13 cellular contexts compared by ENCODE assay signal in the genomic region with DNA sequence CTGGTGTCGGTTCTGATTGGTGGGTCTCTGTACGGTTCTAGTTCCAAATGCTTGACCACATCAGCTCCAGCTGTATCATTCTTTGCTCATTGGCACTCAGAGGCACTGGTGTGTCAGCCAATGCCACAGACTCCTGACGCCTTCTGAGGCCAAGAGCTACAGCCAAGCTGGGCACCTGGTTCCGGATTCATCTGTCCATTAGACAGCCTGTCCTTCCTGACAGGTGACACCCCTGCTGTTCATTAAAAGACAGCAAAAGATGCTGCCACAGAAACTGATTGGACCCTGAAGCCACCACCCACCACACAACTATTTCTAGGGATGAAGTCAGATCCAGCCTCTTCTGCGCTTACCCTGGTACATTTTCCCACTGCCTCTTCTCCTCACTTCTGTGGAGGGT. TPM values are rescaled to one million over a fixed set of nuclear protein-coding genes. Genes with fewer than 3 reads are reported as not detected.
A peak's percentile ranks its signal among the peaks of the same experiment; 100 is the strongest.
DNase-seq lines count a peak whose midpoint lies in the region; ATAC-seq and TF ChIP-seq lines count a peak whose summit lies in the region.
"Had no signal": no experiment of that assay in that cellular context is flagged by ENCODE, and none has a peak within 500 bp of the region (broad histone marks: within the 10 kb centered on the region; RNA-seq: fewer than 3 reads in every experiment).

No MANE protein-coding gene starts in this region.

- H4K20me1 ChIP-seq in BLaER1 treated with 17β-estradiol and CSF1 and Interleukin-3, amounts not matched to agents 10 nM and 100 nM = no peaks in the 10 kb centered on the region; a peak in 1 of 22 replicates
- no peaks in the 10 kb centered on the region for H4K20me1 ChIP-seq in IMR-90 (ENCODE audit: insufficient read depth, low read length)

- H2AFZ ChIP-seq in IMR-90 (replicated peaks; ENCODE audit: low read length, poor library complexity) = no peak overlapping the region
- H2AFZ ChIP-seq: GM23248 had no signal

- H4K5ac ChIP-seq in IMR-90 (ENCODE audit: low read depth, low read length) = no peak overlapping the region

- peak overlapping the region; percentile 27; the same call in 1 of the 2 replicates for H2BK20ac ChIP-seq in IMR-90 (ENCODE audit: low read depth, low read length)

- H3K36me3 ChIP-seq in BLaER1 treated with 17β-estradiol and CSF1 and Interleukin-3, amounts not matched to agents 10 nM and 100 nM = no peaks in the 10 kb centered on the region
- H3K36me3 ChIP-seq in IMR-90 (ENCODE audit: control insufficient read depth, insufficient read depth, low read length) (no peaks in the 10 kb centered on the region), gastrocnemius medialis (no peaks in the 10 kb centered on the region), MG63 (no peaks in the 10 kb centered on the region)
- H3K36me3 ChIP-seq: BE2C had no signal

- H2BK15ac ChIP-seq in IMR-90 (ENCODE audit: low read depth, low read length) = peak overlapping the region; percentile 72; the same call in 1 of the 3 replicates

- no peak overlapping the region for H2BK5ac ChIP-seq in IMR-90 (ENCODE audit: low read depth, low read length, poor library complexity, severe bottlenecking)

- TF ChIP-seq RAD21 in IMR-90 (IDR thresholded peaks at IDR 0.05; ENCODE audit: low read length) = no peak

- peak overlapping the region in 3 of 11 experiments; percentile 15 to 63 (median 62); a peak in 1 of 22 replicates for H3K9ac ChIP-seq in BLaER1 treated with 17β-estradiol and CSF1 and Interleukin-3, amounts not matched to agents 10 nM and 100 nM
- H3K9ac ChIP-seq in IMR-90 (ENCODE audit: low read depth, low read length) = no peak overlapping the region
- H3K9ac ChIP-seq: GM23248 had no signal

- TF ChIP-seq CTCF in IMR-90 (conservative IDR thresholded peaks at IDR 0.05; ENCODE audit: low read depth, low read length) (no peak), gastrocnemius medialis (IDR thresholded peaks at IDR 0.05 in 4 of 5, conservative IDR thresholded peaks at IDR 0.05 in 1 of 5) (no peak)

- WGBS in IMR-90 (ENCODE audit: extremely low coverage in 2 of 2, insufficient read length in 1 of 2), 2 experiments = 100% methylated on average over 2 of the region's 5 CpGs; no CpG with 5 or more reads in 1 of the 2 experiments

- peak overlapping the region in 9 of 11 experiments; percentile 74 to 95 (median 91); a peak in 17 of 22 replicates for H3K4me2 ChIP-seq in BLaER1 treated with 17β-estradiol and CSF1 and Interleukin-3, amounts not matched to agents 10 nM and 100 nM
- H3K4me2 ChIP-seq in IMR-90 (ENCODE audit: low read depth, low read length) = no peak overlapping the region

- H3K9me3 ChIP-seq in BLaER1 treated with 17β-estradiol and CSF1 and Interleukin-3, amounts not matched to agents 10 nM and 100 nM (replicated peaks in 1 of 11) = no peaks in the 10 kb centered on the region
- H3K9me3 ChIP-seq in IMR-90 (ENCODE audit: control insufficient read depth, insufficient read depth, low read length) = no peaks in the 10 kb centered on the region
- no peaks in the 10 kb centered on the region for H3K9me3 ChIP-seq in gastrocnemius medialis
- no peaks in the 10 kb centered on the region for H3K9me3 ChIP-seq in MG63
- H3K9me3 ChIP-seq: BE2C had no signal

- TF ChIP-seq POLR2A in IMR-90 (IDR thresholded peaks at IDR 0.05; ENCODE audit: low read depth, low read length) (no peak), gastrocnemius medialis (IDR thresholded peaks at IDR 0.05) (no peak)

- peak overlapping the region; percentile 40; the same call in 1 of the 2 replicates for H2BK120ac ChIP-seq in IMR-90 (ENCODE audit: low read depth, low read length)

- BruUV-seq in IMR-90 (replicated peaks; lab: Mats Ljungman, UMichigan) = no TSS peak

- in situ Hi-C loops in IMR-90 (cut with MboI; ENCODE audit: low sequenced_read_pairs) = no loop called here
- in situ Hi-C loops in gastrocnemius medialis (cut with MboI; ENCODE audit: low sequenced_read_pairs in 4 of 4) = no loop called here

- H3K23ac ChIP-seq in IMR-90 (ENCODE audit: low read depth, low read length) = no peak overlapping the region

- ATAC-seq in IMR-90 (ENCODE audit: low read depth) = no peak
- peak; percentile 47 to 84 for ATAC-seq in gastrocnemius medialis
- ATAC-seq in GM18519 (IDR thresholded peaks at IDR 0.05; ENCODE audit: low FRiP score, unreplicated experiment) = no peak
- no peak for ATAC-seq in HG03521 (IDR thresholded peaks at IDR 0.05; ENCODE audit: unreplicated experiment)
- ATAC-seq: GM12878 had no signal

- H4K8ac ChIP-seq in IMR-90 (ENCODE audit: low read depth in 2 of 2, low read length in 2 of 2) = peak overlapping the region in 1 of 2 experiments; percentile 84; a peak in 1 of 4 replicates

- peak overlapping the region in 8 of 11 experiments; percentile 7 to 81 (median 68); a peak in 11 of 22 replicates for H3K27ac ChIP-seq in BLaER1 treated with 17β-estradiol and CSF1 and Interleukin-3, amounts not matched to agents 10 nM and 100 nM
- H3K27ac ChIP-seq in IMR-90 (ENCODE audit: insufficient read depth, low read length) (no peak overlapping the region), gastrocnemius medialis (peak overlapping the region in 1 of 4 donors; percentile 12)
- H3K27ac ChIP-seq: GM23248 had no signal

- CTCF ChIA-PET in IMR-90 (lab: Yijun Ruan, JAX) = no interaction called here

- H3K56ac ChIP-seq in IMR-90 (ENCODE audit: extremely low read depth, insufficient read depth, low read length) = no peak overlapping the region

- H3K79me1 ChIP-seq in IMR-90 (ENCODE audit: low read depth in 1 of 2, low read length in 2 of 2) = peaks cover 19 to 63% of the 10 kb centered on the region in 2 experiments

- H3K9me1 ChIP-seq in IMR-90 (ENCODE audit: insufficient read depth, low read length) = peaks cover 28% of the 10 kb centered on the region

- no peak overlapping the region for H3K18ac ChIP-seq in IMR-90 (ENCODE audit: low read depth, low read length)

- H3K4ac ChIP-seq in IMR-90 (ENCODE audit: low read depth, low read length) = peak overlapping the region; percentile 84

- no peak overlapping the region for H4K91ac ChIP-seq in IMR-90 (ENCODE audit: insufficient read depth, low read depth, low read length)

- peaks cover 19 to 79% (median 61%) of the 10 kb centered on the region in 10 experiments for H3K4me1 ChIP-seq in BLaER1 treated with 17β-estradiol and CSF1 and Interleukin-3, amounts not matched to agents 10 nM and 100 nM
- peaks cover 36% of the 10 kb centered on the region for H3K4me1 ChIP-seq in IMR-90 (ENCODE audit: control insufficient read depth, insufficient read depth, low read length)
- H3K4me1 ChIP-seq in gastrocnemius medialis = peaks cover 0 to 5% of the 10 kb centered on the region in 2 donors

- dilution Hi-C loops in IMR-90 (cut with HindIII; ENCODE audit: low sequenced_read_pairs, unreplicated experiment) = no loop called here

- no peak overlapping the region for H3K4me3 ChIP-seq in BLaER1 treated with 17β-estradiol and CSF1 and Interleukin-3, amounts not matched to agents 10 nM and 100 nM
- H3K4me3 ChIP-seq in IMR-90 (ENCODE audit: insufficient read depth, low read depth, low read length) (no peak overlapping the region), gastrocnemius medialis (no peak overlapping the region), MG63 (no peak overlapping the region)
- H3K4me3 ChIP-seq: GM12878, GM23248 had no signal

- intact Hi-C loops in IMR-90 (cut with micrococcal nuclease) = no loop called here
- intact Hi-C loops in gastrocnemius medialis (cut with DNase I; ENCODE audit: low total_unique reads) = no loop called here

- H2AK5ac ChIP-seq in IMR-90 (ENCODE audit: low read depth, low read length) = peak overlapping the region; percentile 12

- POLR2A ChIA-PET in IMR-90 (lab: Charles Lee; ENCODE audit: unreplicated experiment) = interaction anchor here (0.6 kb wide), 1 partner anchor 21 kb away, joined by 4 read pairs; no protein-coding TSS in a partner anchor

- H2AK9ac ChIP-seq in IMR-90 (replicated peaks; ENCODE audit: low read depth, low read length, poor library complexity) = no peak overlapping the region

- peak overlapping the region; percentile 0; the same call in 1 of the 2 replicates for H3K14ac ChIP-seq in IMR-90 (replicated peaks; ENCODE audit: low read depth, low read length)

- DNase-seq in IMR-90 (no peak), cerebellum (ENCODE audit: low spot score) (peak; percentile 73), gastrocnemius medialis (peak; percentile 32 to 44), MG63 (no peak)
- DNase-seq: BE2C, DMS53, GM23248, H9, KBM-7 had no signal

- no peaks in the 10 kb centered on the region for H3K27me3 ChIP-seq in BLaER1 treated with 17β-estradiol and CSF1 and Interleukin-3, amounts not matched to agents 10 nM and 100 nM
- no peaks in the 10 kb centered on the region for H3K27me3 ChIP-seq in IMR-90 (ENCODE audit: control insufficient read depth, insufficient read depth, low read length)
- no peaks in the 10 kb centered on the region for H3K27me3 ChIP-seq in gastrocnemius medialis
- no peaks in the 10 kb centered on the region for H3K27me3 ChIP-seq in MG63
- H3K27me3 ChIP-seq: BE2C had no signal

TF ChIP-seq in IMR-90, 13 proteins besides CTCF, POLR2A, EP300 and RAD21:
- no peak for TF ChIP-seq MAFK (IDR thresholded peaks at IDR 0.05; ENCODE audit: low read depth, low read length)
- TF ChIP-seq CEBPB (IDR thresholded peaks at IDR 0.05; ENCODE audit: low read depth, low read length) = no peak

RNA-seq across cellular contexts. Expression of gene COL13A1, which starts 35.6 kb away (rescaled TPM):
- total RNA-seq in IMR-90 (2012; rRNA removed) (10.8 and 12.2 TPM in 2 replicates), cerebellum (8.3 TPM), gastrocnemius medialis (1 to 10 TPM in 3 of 4 donors, under 1 TPM in 1; 0.19 to 6.9 (median 2.4) TPM)
- polyA plus RNA-seq in IMR-90 (2012; rRNA removed) = 31.3 and 32.0 TPM in 2 replicates
- polyA plus RNA-seq in IMR-90 (2012; cell fraction: cytosol; rRNA removed) = 19.3 and 25.7 TPM in 2 replicates
- polyA plus RNA-seq in IMR-90 (2012; cell fraction: nucleus; rRNA removed; ENCODE audit: low replicate concordance) = 64.7 and 77.6 TPM in 2 replicates
- 8.6 and 9.1 TPM in 2 replicates for total RNA-seq in MG63 (2014; rRNA removed; shearing (Covaris generic); ENCODE audit: low replicate concordance)
- total RNA-seq: GM12878 had no signal

Comparison
In these comparisons a context has a peak if more than half of its experiments do, and no peak if none do; other contexts are left out.
1. ATAC-seq: peak in gastrocnemius medialis (2 of 2); none in IMR-90 (single experiment), GM18519 (single experiment) and HG03521 (single experiment).
2. DNase-seq: peak in cerebellum (single experiment) and gastrocnemius medialis (2 of 2); none in IMR-90 (single experiment) and MG63 (single experiment).